ENCODE assay signal across 22 cellular contexts in the genomic region with DNA sequence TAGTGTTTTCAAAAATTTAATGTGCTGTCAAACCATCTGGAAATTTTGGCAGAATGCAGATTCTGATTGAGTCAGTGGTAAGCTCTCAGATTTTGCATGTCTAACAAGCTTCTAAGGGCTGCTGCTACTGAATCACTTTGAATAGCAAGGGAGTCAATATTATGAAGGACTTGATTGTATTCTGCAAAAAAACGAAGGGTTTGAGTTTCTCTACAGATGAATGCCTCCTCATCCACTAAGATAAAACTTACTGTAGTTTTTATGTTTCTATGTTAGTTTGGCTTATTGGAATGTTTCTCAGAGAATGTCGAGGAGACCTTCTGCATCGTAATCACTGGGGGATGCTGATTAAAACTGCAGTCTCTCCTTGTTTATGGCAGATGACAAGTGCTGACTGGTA.
A peak's percentile ranks its signal among the peaks of the same experiment; 100 is the strongest.
DNase-seq lines count a peak whose midpoint lies in the region; ATAC-seq, FAIRE-seq and TF ChIP-seq lines count a peak whose summit lies in the region.
"Had no signal": no experiment of that assay in that cellular context is flagged by ENCODE, and none has a peak within 500 bp of the region (broad histone marks: within the 10 kb centered on the region; RNA-seq: fewer than 3 reads in every experiment).

No MANE protein-coding gene starts in this region.

- no peak overlapping the region for H3K27ac ChIP-seq in pancreas
- H3K27ac ChIP-seq: BLaER1 had no signal

- no peaks in the 10 kb centered on the region for H3K27me3 ChIP-seq in pancreas
- H3K27me3 ChIP-seq: BE2C, BLaER1 had no signal

- no peak overlapping the region for H3K4me3 ChIP-seq in pancreas
- H3K4me3 ChIP-seq: BLaER1 had no signal

- 61 to 67% methylated on average over 3 of the region's 3 CpGs for WGBS in pancreas, 2 donors

- no peak for TF ChIP-seq CTCF in pancreas (IDR thresholded peaks at IDR 0.05)

- in situ Hi-C loops in SK-MEL-5 (cut with HindIII; ENCODE audit: low pct_unique_long_range_greater_than_20kb, low sequenced_read_pairs) = no loop called here

- DNase-seq in COLO829 (ENCODE audit: low spot score) (peak; percentile 66), SK-MEL-5 (ENCODE audit: low read depth, low spot score) (peak; percentile 31), foreskin melanocyte (peak; percentile 56), pancreas (no peak)
- no peak for DNase-seq in stimulated activated naive CD4-positive, alpha-beta T cell treated with Interleukin-2 at 50 U/mL for 16 hours (lab: John Stamatoyannopoulos, UW)
- DNase-seq: 8988T; ACHN; BE2C; C1 segment of cervical spinal cord; Caco-2; Calu3; CD4-positive, alpha-beta memory T cell; CD4-positive, CD25-positive, alpha-beta regulatory T cell; CD8-positive, alpha-beta memory T cell; DMS79 treated with DMSO at 0.1 percent for 48 hours; GF-D8 had no signal

- no peak for ATAC-seq in pancreas

- H3K4me1 ChIP-seq in pancreas = no peaks in the 10 kb centered on the region
- H3K4me1 ChIP-seq: BE2C, Caco-2 had no signal

- intact Hi-C loops in pancreas (cut with DNase I) = no loop called here

- H3K36me3 ChIP-seq in pancreas = no peaks in the 10 kb centered on the region
- H3K36me3 ChIP-seq: BE2C, BLaER1 had no signal

- no peak for FAIRE-seq in pancreas (lab: Jason Lieb, UNC)
- FAIRE-seq: A204.1, D721Med, G401.6, GM12891, GM19239 had no signal

- H3K9me3 ChIP-seq in pancreas = no peaks in the 10 kb centered on the region
- H3K9me3 ChIP-seq: BE2C, BLaER1, Caco-2 had no signal

Comparison
In these comparisons a context has a peak if more than half of its experiments do, and no peak if none do; other contexts are left out.
1. DNase-seq: peak in COLO829 (single experiment), SK-MEL-5 (single experiment) and foreskin melanocyte (single experiment); none in pancreas (0 of 6) and stimulated activated naive CD4-positive, alpha-beta T cell treated with Interleukin-2 at 50 U/mL for 16 hours (single experiment).